In genomic region chr6:1381397-1382330, GRCh38 we compare ENCODE assay signal across 9 cellular contexts. TPM values are rescaled to one million over a fixed set of nuclear protein-coding genes. Genes with fewer than 3 reads are reported as not detected.
DNase-seq lines count a peak whose midpoint lies in the region; ATAC-seq, FAIRE-seq and TF ChIP-seq lines count a peak whose summit lies in the region.
"Had no signal": no experiment of that assay in that cellular context is flagged by ENCODE, and none has a peak within 500 bp of the region (broad histone marks: within the 10 kb centered on the region; RNA-seq: fewer than 3 reads in every experiment).

No MANE protein-coding gene starts in this region.

- no peaks in the 10 kb centered on the region for H3K36me3 ChIP-seq in WERI-Rb-1
- H3K36me3 ChIP-seq in HepG2 (replicated peaks in 1 of 2; ENCODE audit: control insufficient read depth in 1 of 2, insufficient read depth in 2 of 2, low read length in 2 of 2): no peaks in the 10 kb centered on the region

- no peaks in the 10 kb centered on the region for H3K36me3 Mint-ChIP-seq in CD14-positive monocyte

- no peak overlapping the region for H3K9ac ChIP-seq in HepG2 (ENCODE audit: insufficient read depth, low read depth, low read length)

- no peak overlapping the region for H2AFZ ChIP-seq in HepG2 (ENCODE audit: low read length)

- H3K27me3 ChIP-seq in WERI-Rb-1 (ENCODE audit: insufficient read depth, low read depth, severe bottlenecking) (peaks cover 99% of the 10 kb centered on the region), HepG2 (ENCODE audit: control insufficient read depth in 1 of 2, insufficient read depth in 2 of 2, low read length in 2 of 2) (peaks cover 42 to 96% of the 10 kb centered on the region in 2 experiments)

- TF ChIP-seq CTCF in CD14-positive monocyte (IDR thresholded peaks at IDR 0.05): peak; percentile 88
- TF ChIP-seq CTCF in WERI-Rb-1 (IDR thresholded peaks at IDR 0.05; ENCODE audit: low read depth, low read length): peak; percentile 84
- peak; percentile 90 for TF ChIP-seq CTCF in HepG2 (CRISPR knock-in tag; IDR thresholded peaks at IDR 0.05)

- DNase-seq in CD14-positive monocyte (ENCODE audit: low spot score): no peak
- DNase-seq in HT1080 (ENCODE audit: low read depth): peak; percentile 44
- DNase-seq in WERI-Rb-1: peak; percentile 77
- DNase-seq in central memory CD4-positive, alpha-beta T cell: peak; percentile 40
- DNase-seq in HepG2 (ENCODE audit: low spot score): no peak
- peak; percentile 16 to 64 (median 43) for DNase-seq in stimulated activated CD4-positive, alpha-beta T cell treated with anti-CD3 and anti-CD28 coated beads, TNF-alpha, amount 100 ng/mL, for 24 hours (ENCODE audit: low read depth in 3 of 3)
- no peak for DNase-seq in NCI-H1092 (lab: John Stamatoyannopoulos, UW)

- no peaks in the 10 kb centered on the region; the same call in 1 of the 2 replicates for H4K20me1 ChIP-seq in HepG2 (ENCODE audit: insufficient read depth, low read length)

- H3K4me1 ChIP-seq in HepG2 (ENCODE audit: insufficient read depth, low read length): peaks cover 21% of the 10 kb centered on the region; the same call in 1 of the 2 replicates

- 1% methylated on average over 39 of the region's 90 CpGs for WGBS in HepG2 (ENCODE audit: low lambda C conversion rate)

- no peak for TF ChIP-seq POLR2A in HepG2 (IDR thresholded peaks at IDR 0.05; ENCODE audit: insufficient read depth in 1 of 2, low read depth in 2 of 2, low read length in 2 of 2)

- H3K4me2 ChIP-seq in HepG2 (ENCODE audit: low read depth, low read length): peak overlapping the region; percentile 89

- CTCF ChIA-PET in HepG2 (lab: Yijun Ruan, JAX; ENCODE audit: low intra/inter-chr PET ratio, low total read pairs): interaction anchor here (1.2 to 2.8 kb wide), 6 partner anchors 46 to 660 kb away, joined by 3 to 42 read pairs (median 8); no protein-coding TSS in a partner anchor

- H3K27me3 Mint-ChIP-seq in CD14-positive monocyte (ENCODE audit: low read depth in 3 of 3): peaks cover 87 to 100% (median 89%) of the 10 kb centered on the region in 3 donors

- no peaks in the 10 kb centered on the region for H3K79me2 ChIP-seq in HepG2 (ENCODE audit: insufficient read depth, low read length)

- TF ChIP-seq EP300 in HepG2 (IDR thresholded peaks at IDR 0.05; ENCODE audit: low read depth in 2 of 2, low read length in 2 of 2) (no peak), HepG2 (CRISPR knock-in tag; IDR thresholded peaks at IDR 0.05; ENCODE audit: borderline replicate concordance) (no peak)

- H3K4me3 ChIP-seq in WERI-Rb-1 (ENCODE audit: low read depth, low read length): peak overlapping the region; percentile 25
- H3K4me3 ChIP-seq in HepG2 (replicated peaks in 1 of 3; ENCODE audit: insufficient read depth in 1 of 3, low read depth in 2 of 3, low read length in 3 of 3): peak overlapping the region; percentile 45 to 65 (median 46); a peak in 5 of 6 replicates

- no TSS peak for BruUV-seq in HepG2 (replicated peaks; lab: Mats Ljungman, UMichigan)

- FAIRE-seq in HepG2 (lab: Jason Lieb, UNC): no peak

- peaks cover 13% of the 10 kb centered on the region for H3K4me1 Mint-ChIP-seq in CD14-positive monocyte

- peak; percentile 86 for ATAC-seq in HepG2
- ATAC-seq in GM19467 (IDR thresholded peaks at IDR 0.05; ENCODE audit: unreplicated experiment): no peak

- intact Hi-C loops in CD14-positive monocyte (cut with micrococcal nuclease): loop anchor here (2.0 to 5.0 kb wide), 2 partner anchors 119 kb away; no protein-coding TSS in a partner anchor
- intact Hi-C loops in HepG2 (cut with micrococcal nuclease; ENCODE audit: unreplicated experiment): loop anchor here (1.0 to 5.0 kb wide), 3 partner anchors 469 to 659 kb away; no protein-coding TSS in a partner anchor

- H3K27ac ChIP-seq in WERI-Rb-1 (no peak overlapping the region), HepG2 (ENCODE audit: extremely low read length, insufficient read depth, low read length) (no peak overlapping the region)

- H3K4me3 Mint-ChIP-seq in CD14-positive monocyte: peak overlapping the region in 1 of 2 donors; percentile 81

- H3K9me3 ChIP-seq in WERI-Rb-1 (ENCODE audit: severe bottlenecking) (no peaks in the 10 kb centered on the region), HepG2 (ENCODE audit: low read length) (no peaks in the 10 kb centered on the region)

- POLR2A ChIA-PET in HepG2 (lab: Yijun Ruan, JAX): interaction anchor here (1.2 kb wide), 1 partner anchor 469 kb away, joined by 3 read pairs; no protein-coding TSS in a partner anchor

- peaks cover 0 to 29% (median 15%) of the 10 kb centered on the region in 7 donors for H3K9me3 Mint-ChIP-seq in CD14-positive monocyte
- H3K9me3 Mint-ChIP-seq: stimulated activated naive CD8-positive, alpha-beta T cell treated with anti-CD3 and anti-CD28 coated beads, Interleukin-15, Interleukin-2, amounts not matched to agents 100 ng/mL and 50 ng/mL, for 24 hours had no signal

- in situ Hi-C loops in HepG2 (cut with HindIII; ENCODE audit: extremely low pct_ligation_motif_present, low pct_unique_long_range_greater_than_20kb): loop anchor here (5.0 kb wide), 2 partner anchors 469 to 584 kb away; no protein-coding TSS in a partner anchor

- no peak overlapping the region for H3K27ac Mint-ChIP-seq in CD14-positive monocyte
- H3K27ac Mint-ChIP-seq: stimulated activated naive CD8-positive, alpha-beta T cell treated with anti-CD3 and anti-CD28 coated beads, Interleukin-15, Interleukin-2, amounts not matched to agents 100 ng/mL and 50 ng/mL, for 24 hours had no signal

- TF ChIP-seq RAD21 in HepG2 (CRISPR knock-in tag; IDR thresholded peaks at IDR 0.05): peak; percentile 100

TF ChIP-seq in HepG2, 621 proteins besides CTCF, POLR2A, EP300 and RAD21 (continues in another document):
- TF ChIP-seq HNRNPK (IDR thresholded peaks at IDR 0.05; ENCODE audit: low read depth, low read length, poor library complexity, severe bottlenecking) (peak; percentile 90), ZNF234 (CRISPR knock-in tag; conservative IDR thresholded peaks at IDR 0.05) (peak; percentile 81; the same call in 1 of the 2 replicates), SALL1 (CRISPR knock-in tag; IDR thresholded peaks at IDR 0.05) (peak; percentile 32), ZNF274 (CRISPR knock-in tag; IDR thresholded peaks at IDR 0.05) (0 out of 2 replicates have a peak, but pooled peaks have one; percentile 31), SOX6 (IDR thresholded peaks at IDR 0.05) (no peak), SOX6 (CRISPR knock-in tag; IDR thresholded peaks at IDR 0.05) (peak; percentile 19; the same call in 1 of the 2 replicates), ZNF782 (CRISPR knock-in tag; IDR thresholded peaks at IDR 0.05; ENCODE audit: borderline replicate concordance) (peak; percentile 42; the same call in 1 of the 2 replicates), SP2 (CRISPR knock-in tag; IDR thresholded peaks at IDR 0.05) (peak; percentile 34; the same call in 1 of the 2 replicates), BCL6 (CRISPR knock-in tag; IDR thresholded peaks at IDR 0.05) (0 out of 2 replicates have a peak, but pooled peaks have one; percentile 38)

RNA-seq across cellular contexts. Expression of gene FOXF2, which starts 7.7 kb away (rescaled TPM):
- not detected for polyA plus RNA-seq in CD14-positive monocyte
- 6.8 and 10.0 TPM in 2 replicates for total RNA-seq in HT1080 (2014; rRNA removed; shearing (Covaris generic))
- polyA plus RNA-seq in HT1080 (2015; cell fraction: cytosol; rRNA removed): 20.4 and 21.4 TPM in 2 replicates
- polyA plus RNA-seq in HT1080 (2015; cell fraction: nucleus; rRNA removed): 10.2 and 10.6 TPM in 2 replicates
- not detected in 2 replicates for total RNA-seq in HepG2 (2016; rRNA removed; fragmentation: Illumina TruSeq; extraction: Trizol)
- total RNA-seq in HepG2 (2016; cell fraction: cytosol; rRNA removed; fragmentation: Illumina TruSeq; extraction: Trizol; ENCODE audit: low read depth): not detected in 2 replicates
- not detected in 2 replicates for total RNA-seq in HepG2 (2016; cell fraction: insoluble cytoplasmic fraction; rRNA removed; fragmentation: Illumina TruSeq; extraction: Trizol)
- not detected in 2 replicates for total RNA-seq in HepG2 (2016; cell fraction: membrane; rRNA removed; fragmentation: Illumina TruSeq; extraction: Trizol)
- not detected in 2 replicates for total RNA-seq in HepG2 (2016; cell fraction: nucleus; rRNA removed; fragmentation: Illumina TruSeq; extraction: Trizol)
- polyA plus RNA-seq in HepG2 (2011; rRNA removed): not detected in 2 replicates
- 0.03 TPM in 2 replicates for polyA plus RNA-seq in HepG2 (2011; cell fraction: cytosol; rRNA removed)
- polyA plus RNA-seq in HepG2 (2011; cell fraction: nucleus; rRNA removed): not detected in 2 replicates
- polyA plus RNA-seq in HepG2 (2012): not detected in 2 replicates
- not detected in 2 replicates for polyA plus RNA-seq in HepG2 (2016; cell fraction: cytosol; fragmentation: Illumina TruSeq; extraction: Trizol; ENCODE audit: low read depth)
- not detected in 2 replicates for polyA plus RNA-seq in HepG2 (2016; cell fraction: insoluble cytoplasmic fraction; fragmentation: Illumina TruSeq; extraction: Trizol; ENCODE audit: low read depth)
- not detected in 2 replicates for polyA plus RNA-seq in HepG2 (2016; cell fraction: membrane; fragmentation: Illumina TruSeq; extraction: Trizol; ENCODE audit: low read depth)
- polyA plus RNA-seq in HepG2 (2016; cell fraction: nucleus; fragmentation: Illumina TruSeq; extraction: Trizol; ENCODE audit: insufficient read depth, low read depth): not detected in 2 replicates
- polyA minus RNA-seq in HepG2 (2011; rRNA and poly(A)+ RNA removed; ENCODE audit: low replicate concordance): 33.4 TPM in 1 of 2 replicates, not detected in the other
- polyA minus RNA-seq in HepG2 (2011; cell fraction: cytosol; rRNA and poly(A)+ RNA removed): 0.26 and 0.30 TPM in 2 replicates
- 0.13 TPM in 1 of 2 replicates, not detected in the other for polyA minus RNA-seq in HepG2 (2011; cell fraction: nucleus; rRNA and poly(A)+ RNA removed)

Comparison
In these comparisons a context has a peak if more than half of its experiments do, and no peak if none do; other contexts are left out.
1. DNase-seq: peak in HT1080 (single experiment), WERI-Rb-1 (single experiment), central memory CD4-positive, alpha-beta T cell (single experiment) and stimulated activated CD4-positive, alpha-beta T cell treated with anti-CD3 and anti-CD28 coated beads, TNF-alpha, amount 100 ng/mL, for 24 hours (3 of 3); none in CD14-positive monocyte (single experiment), HepG2 (single experiment) and NCI-H1092 (single experiment).
2. Peak in every context shown above with its lines, with median percentiles within 50 percentile points of each other: CTCF ChIP-seq.